In genomic region chr1:205972081-205972480, GRCh38 we compare ENCODE assay signal across 27 cellular contexts. TPM values are rescaled to one million over a fixed set of nuclear protein-coding genes. Genes with fewer than 3 reads are reported as not detected.
DNase-seq lines count a peak whose midpoint lies in the region; ATAC-seq, FAIRE-seq and TF ChIP-seq lines count a peak whose summit lies in the region.
"Had no signal": no experiment of that assay in that cellular context is flagged by ENCODE, and none has a peak within 500 bp of the region (broad histone marks: within the 10 kb centered on the region; RNA-seq: fewer than 3 reads in every experiment).

No MANE protein-coding gene starts in this region.

- H3K4me1 Mint-ChIP-seq in activated CD8-positive, alpha-beta T cell treated with anti-CD3 and anti-CD28 coated beads, Interleukin-2, amount 10 ng/mL, durations not matched to agents 7 days and 5 days (ENCODE audit: low read depth): no peaks in the 10 kb centered on the region
- no peaks in the 10 kb centered on the region for H3K4me1 Mint-ChIP-seq in activated CD8-positive, alpha-beta T cell treated with anti-CD3 and anti-CD28 coated beads for 36 hours (ENCODE audit: low read depth)
- H3K4me1 Mint-ChIP-seq: B cell had no signal

- no peaks in the 10 kb centered on the region for H3K36me3 Mint-ChIP-seq in activated CD8-positive, alpha-beta T cell treated with anti-CD3 and anti-CD28 coated beads, Interleukin-2, amount 10 ng/mL, durations not matched to agents 7 days and 5 days (ENCODE audit: low read depth)
- H3K36me3 Mint-ChIP-seq in activated CD8-positive, alpha-beta T cell treated with anti-CD3 and anti-CD28 coated beads for 36 hours (ENCODE audit: low read depth): no peaks in the 10 kb centered on the region
- H3K36me3 Mint-ChIP-seq: CD4-positive, CD25-positive, alpha-beta regulatory T cell had no signal

- H3K27ac ChIP-seq in RWPE2 (ENCODE audit: poor library complexity, severe bottlenecking) (no peak overlapping the region), skeletal muscle tissue (ENCODE audit: low read depth, low read length) (peak overlapping the region; percentile 73)
- H3K27ac ChIP-seq: GM23248 had no signal

- no peak overlapping the region for H3K27ac Mint-ChIP-seq in activated CD8-positive, alpha-beta T cell treated with anti-CD3 and anti-CD28 coated beads, Interleukin-2, amount 10 ng/mL, durations not matched to agents 7 days and 5 days
- no peak overlapping the region for H3K27ac Mint-ChIP-seq in activated CD8-positive, alpha-beta T cell treated with anti-CD3 and anti-CD28 coated beads for 36 hours
- H3K27ac Mint-ChIP-seq: B cell; CD4-positive, CD25-positive, alpha-beta regulatory T cell had no signal

- H3K27me3 ChIP-seq in RWPE2 (ENCODE audit: insufficient read depth, poor library complexity, severe bottlenecking) (no peaks in the 10 kb centered on the region), skeletal muscle tissue (ENCODE audit: control insufficient read depth in 3 of 3, insufficient read depth in 3 of 3, low read length in 3 of 3) (no peaks in the 10 kb centered on the region)
- H3K27me3 ChIP-seq: MG63 had no signal

- CTCF ChIA-PET in activated CD8-positive, alpha-beta T cell treated with anti-CD3 and anti-CD28 coated beads, Interleukin-2, amount 10 ng/mL, durations not matched to agents 7 days and 5 days (lab: Charles Lee): interaction anchor here (0.9 to 2.6 kb wide), 2 partner anchors 10 to 180 kb away, joined by 3 to 10 read pairs; no protein-coding TSS in a partner anchor
- CTCF ChIA-PET in activated CD8-positive, alpha-beta T cell treated with anti-CD3 and anti-CD28 coated beads for 36 hours (lab: Charles Lee): interaction anchor here (1.9 to 2.1 kb wide), 2 partner anchors 13 to 54 kb away, joined by 5 to 10 read pairs; no protein-coding TSS in a partner anchor

- no peak for DNase-seq in activated CD8-positive, alpha-beta T cell treated with anti-CD3 and anti-CD28 coated beads, Interleukin-2, amount 10 ng/mL, durations not matched to agents 7 days and 5 days
- no peak for DNase-seq in activated CD8-positive, alpha-beta T cell treated with anti-CD3 and anti-CD28 coated beads for 36 hours
- DNase-seq in EL: peak; percentile 52
- peak; percentile 27 for DNase-seq in RWPE2 (ENCODE audit: low spot score)
- DNase-seq in urothelium cell line (ENCODE audit: low spot score): no peak
- DNase-seq in stimulated activated naive CD4-positive, alpha-beta T cell (lab: John Stamatoyannopoulos, UW): no peak
- DNase-seq: COR-L47, DMS 273 treated with DMSO at 0.1 percent for 48 hours, DND-41, GF-D8, GM23248, HCEC 1CT, IMR-90, Karpas-422, NCI-H1048, NCI-H1694, NCI-H2081 treated with DMSO at 0.1 percent for 48 hours, NCI-H510A, NCI-H774 had no signal

- TF ChIP-seq CTCF in activated CD8-positive, alpha-beta T cell treated with anti-CD3 and anti-CD28 coated beads for 36 hours (IDR thresholded peaks at IDR 0.05): no peak
- TF ChIP-seq CTCF in RWPE2 (IDR thresholded peaks at IDR 0.05; ENCODE audit: poor library complexity, severe bottlenecking): no peak

- FAIRE-seq in urothelium cell line (lab: Jason Lieb, UNC): no peak
- FAIRE-seq: HTR-8/SVneo had no signal

- H3K9ac ChIP-seq in skeletal muscle tissue (ENCODE audit: low read depth in 1 of 3, low read length in 3 of 3): peak overlapping the region in 1 of 3 donors; percentile 63
- H3K9ac ChIP-seq: GM23248 had no signal

- H3K4me3 ChIP-seq in RWPE2 (ENCODE audit: severe bottlenecking) (no peak overlapping the region), skeletal muscle tissue (ENCODE audit: low read length in 3 of 3) (no peak overlapping the region)
- H3K4me3 ChIP-seq: GM23248, MG63 had no signal

- H3K36me3 ChIP-seq in RWPE2 (ENCODE audit: low read depth) (no peaks in the 10 kb centered on the region), skeletal muscle tissue (ENCODE audit: control insufficient read depth in 3 of 3, insufficient read depth in 3 of 3, low read length in 3 of 3) (no peaks in the 10 kb centered on the region)
- H3K36me3 ChIP-seq: MG63 had no signal

- no peaks in the 10 kb centered on the region for H3K9me3 Mint-ChIP-seq in activated CD8-positive, alpha-beta T cell treated with anti-CD3 and anti-CD28 coated beads, Interleukin-2, amount 10 ng/mL, durations not matched to agents 7 days and 5 days (ENCODE audit: insufficient read depth)
- H3K9me3 Mint-ChIP-seq in activated CD8-positive, alpha-beta T cell treated with anti-CD3 and anti-CD28 coated beads for 36 hours: peaks cover 5% of the 10 kb centered on the region
- H3K9me3 Mint-ChIP-seq: CD4-positive, CD25-positive, alpha-beta regulatory T cell had no signal

- peak; percentile 48 for ATAC-seq in activated CD8-positive, alpha-beta T cell treated with anti-CD3 and anti-CD28 coated beads, Interleukin-2, amount 10 ng/mL, durations not matched to agents 7 days and 5 days
- ATAC-seq in activated CD8-positive, alpha-beta T cell treated with anti-CD3 and anti-CD28 coated beads for 36 hours: no peak
- ATAC-seq in RWPE2 (ENCODE audit: low read depth): peak; percentile 8
- ATAC-seq: Right ventricle myocardium inferior had no signal

- H3K27me3 Mint-ChIP-seq in activated CD8-positive, alpha-beta T cell treated with anti-CD3 and anti-CD28 coated beads, Interleukin-2, amount 10 ng/mL, durations not matched to agents 7 days and 5 days (ENCODE audit: low read depth): no peaks in the 10 kb centered on the region
- H3K27me3 Mint-ChIP-seq in activated CD8-positive, alpha-beta T cell treated with anti-CD3 and anti-CD28 coated beads for 36 hours: no peaks in the 10 kb centered on the region
- H3K27me3 Mint-ChIP-seq: B cell had no signal

- H3K9me3 ChIP-seq in RWPE2 (ENCODE audit: severe bottlenecking) (no peaks in the 10 kb centered on the region), skeletal muscle tissue (ENCODE audit: control insufficient read depth in 3 of 3, low read length in 3 of 3) (no peaks in the 10 kb centered on the region)
- H3K9me3 ChIP-seq: MG63 had no signal

- intact Hi-C loops in activated CD8-positive, alpha-beta T cell treated with anti-CD3 and anti-CD28 coated beads for 36 hours (cut with micrococcal nuclease): no loop called here

- no peak overlapping the region for H3K4me3 Mint-ChIP-seq in activated CD8-positive, alpha-beta T cell treated with anti-CD3 and anti-CD28 coated beads, Interleukin-2, amount 10 ng/mL, durations not matched to agents 7 days and 5 days
- H3K4me3 Mint-ChIP-seq in activated CD8-positive, alpha-beta T cell treated with anti-CD3 and anti-CD28 coated beads for 36 hours: no peak overlapping the region
- H3K4me3 Mint-ChIP-seq: B cell; CD4-positive, CD25-positive, alpha-beta regulatory T cell had no signal

- POLR2A ChIA-PET in activated CD8-positive, alpha-beta T cell treated with anti-CD3 and anti-CD28 coated beads, Interleukin-2, amount 10 ng/mL, durations not matched to agents 7 days and 5 days (lab: Charles Lee): no interaction called here
- POLR2A ChIA-PET in activated CD8-positive, alpha-beta T cell treated with anti-CD3 and anti-CD28 coated beads for 36 hours (lab: Charles Lee): no interaction called here

- H3K4me1 ChIP-seq in RWPE2 (ENCODE audit: insufficient read depth, poor library complexity, severe bottlenecking) (peaks cover 17% of the 10 kb centered on the region), skeletal muscle tissue (ENCODE audit: control insufficient read depth in 3 of 3, insufficient read depth in 3 of 3, low read length in 3 of 3) (peaks cover 18 to 54% (median 49%) of the 10 kb centered on the region in 3 donors)

RNA-seq across cellular contexts. Expression of gene SLC26A9, which starts 28.8 kb away (rescaled TPM):
- not detected for total RNA-seq in activated CD8-positive, alpha-beta T cell treated with anti-CD3 and anti-CD28 coated beads, Interleukin-2, amount 10 ng/mL, durations not matched to agents 7 days and 5 days
- total RNA-seq in activated CD8-positive, alpha-beta T cell treated with anti-CD3 and anti-CD28 coated beads for 36 hours: not detected
- total RNA-seq in skeletal muscle tissue: not detected
- total RNA-seq: A172; B cell; CD4-positive, CD25-positive, alpha-beta regulatory T cell; GM23248; IMR-90; SK-MEL-5 had no signal

RNA-seq across cellular contexts. Expression of gene RAB7B, which starts 31.1 kb away (rescaled TPM):
- not detected for total RNA-seq in activated CD8-positive, alpha-beta T cell treated with anti-CD3 and anti-CD28 coated beads, Interleukin-2, amount 10 ng/mL, durations not matched to agents 7 days and 5 days
- not detected for total RNA-seq in activated CD8-positive, alpha-beta T cell treated with anti-CD3 and anti-CD28 coated beads for 36 hours
- 6.3 TPM for total RNA-seq in skeletal muscle tissue
- total RNA-seq: B cell; CD4-positive, CD25-positive, alpha-beta regulatory T cell had no signal

RNA-seq across cellular contexts. Expression of gene CTSE, which starts 51.6 kb away (rescaled TPM):
- total RNA-seq in activated CD8-positive, alpha-beta T cell treated with anti-CD3 and anti-CD28 coated beads, Interleukin-2, amount 10 ng/mL, durations not matched to agents 7 days and 5 days: not detected
- total RNA-seq in activated CD8-positive, alpha-beta T cell treated with anti-CD3 and anti-CD28 coated beads for 36 hours: not detected
- 0.52 TPM for total RNA-seq in skeletal muscle tissue
- total RNA-seq: A172; B cell; CD4-positive, CD25-positive, alpha-beta regulatory T cell; GM23248; IMR-90; Right ventricle myocardium inferior; SK-MEL-5 had no signal

Comparison
In these comparisons a context has a peak if more than half of its experiments do, and no peak if none do; other contexts are left out.
1. DNase-seq: peak in EL (single experiment) and RWPE2 (single experiment); none in activated CD8-positive, alpha-beta T cell treated with anti-CD3 and anti-CD28 coated beads, Interleukin-2, amount 10 ng/mL, durations not matched to agents 7 days and 5 days (single experiment), activated CD8-positive, alpha-beta T cell treated with anti-CD3 and anti-CD28 coated beads for 36 hours (single experiment), urothelium cell line (single experiment) and stimulated activated naive CD4-positive, alpha-beta T cell (0 of 6).